24 cellular contexts compared by ENCODE assay signal in genomic region chr7:41007351-41007751, GRCh38.
DNase-seq lines count a peak whose midpoint lies in the region; ATAC-seq, FAIRE-seq and TF ChIP-seq lines count a peak whose summit lies in the region.
"Had no signal": no experiment of that assay in that cellular context is flagged by ENCODE, and none has a peak within 500 bp of the region (broad histone marks: within the 10 kb centered on the region; RNA-seq: fewer than 3 reads in every experiment).

No MANE protein-coding gene starts in this region.

- no peaks in the 10 kb centered on the region for H4K20me1 ChIP-seq in HepG2 (ENCODE audit: insufficient read depth, low read length)
- H4K20me1 ChIP-seq in mammary epithelial cell (ENCODE audit: insufficient read depth, low read length), result no peaks in the 10 kb centered on the region

- BruUV-seq in HepG2 (replicated peaks; lab: Mats Ljungman, UMichigan) (no TSS peak), mammary epithelial cell (replicated peaks; lab: Mats Ljungman, UMichigan) (no TSS peak)

- H2AFZ ChIP-seq in HepG2 (ENCODE audit: low read length) (no peak overlapping the region), mammary epithelial cell (ENCODE audit: low read depth, low read length) (no peak overlapping the region)

- dilution Hi-C loops in mammary epithelial cell (cut with HindIII; ENCODE audit: low sequenced_read_pairs), result loop anchor here (5.0 kb wide), 2 partner anchors 50 to 85 kb away; no protein-coding TSS in a partner anchor

- H3K4me1 ChIP-seq in right lobe of liver, result peaks cover 0 to 17% (median 5%) of the 10 kb centered on the region in 4 donors
- H3K4me1 ChIP-seq in HepG2 (ENCODE audit: insufficient read depth, low read length), result no peaks in the 10 kb centered on the region
- peaks cover 48% of the 10 kb centered on the region for H3K4me1 ChIP-seq in mammary epithelial cell (ENCODE audit: insufficient read depth, low read length)
- H3K4me1 ChIP-seq: thyroid gland had no signal

- H3K79me2 ChIP-seq in HepG2 (ENCODE audit: insufficient read depth, low read length) (no peaks in the 10 kb centered on the region), mammary epithelial cell (ENCODE audit: insufficient read depth, low read length) (no peaks in the 10 kb centered on the region)

- POLR2A ChIA-PET in HepG2 (lab: Yijun Ruan, JAX) (no interaction called here), RWPE1 (lab: Yijun Ruan, JAX; ENCODE audit: low non-redundant PET) (no interaction called here)

- FAIRE-seq in HepG2 (lab: Jason Lieb, UNC), result no peak
- FAIRE-seq: A204.1, kidney had no signal

- in situ Hi-C loops in HepG2 (cut with HindIII; ENCODE audit: extremely low pct_ligation_motif_present, low pct_unique_long_range_greater_than_20kb), result no loop called here
- in situ Hi-C loops in mammary epithelial cell (cut with MboI; ENCODE audit: low sequenced_read_pairs in 2 of 2), result no loop called here

- H3K27ac ChIP-seq in right lobe of liver (no peak overlapping the region), HepG2 (ENCODE audit: extremely low read length, insufficient read depth, low read length) (no peak overlapping the region), mammary epithelial cell (ENCODE audit: insufficient read depth, low read depth, low read length) (peak overlapping the region; percentile 91), RWPE1 (no peak overlapping the region)
- H3K27ac ChIP-seq: thyroid gland had no signal

- TF ChIP-seq RAD21 in HepG2 (CRISPR knock-in tag; IDR thresholded peaks at IDR 0.05), result no peak

- DNase-seq in right lobe of liver (no peak), HepG2 (ENCODE audit: low spot score) (no peak), mammary epithelial cell (no peak), kidney tubule cell (ENCODE audit: low spot score) (peak; percentile 37), RWPE1 (ENCODE audit: low spot score) (no peak)
- DNase-seq: activated CD8-positive, alpha-beta T cell treated with anti-CD3 and anti-CD28 coated beads for 36 hours; activated naive CD8-positive, alpha-beta T cell treated with anti-CD3 and anti-CD28 coated beads for 36 hours; C1 segment of cervical spinal cord; DMS 273 treated with DMSO at 0.1 percent for 48 hours; GOT3; hippocampal formation; kidney; midbrain; NCI-H1694 treated with DMSO at 0.1 percent for 48 hours; NCI-H2227 treated with DMSO at 0.1 percent for 48 hours; NK-92 treated with Interleukin-12 subunit alpha and Interleukin-12 subunit beta, amount 100 ng/mL, for 24 hours; Right ventricle myocardium superior; thyroid gland had no signal

- intact Hi-C loops in right lobe of liver (cut with DNase I), result no loop called here
- intact Hi-C loops in HepG2 (cut with micrococcal nuclease; ENCODE audit: unreplicated experiment), result no loop called here
- intact Hi-C loops in mammary epithelial cell (cut with micrococcal nuclease), result loop anchor here (2.0 to 10.0 kb wide), 4 partner anchors 89 to 683 kb away; no protein-coding TSS in a partner anchor

- H3K4me3 ChIP-seq in right lobe of liver (no peak overlapping the region), HepG2 (replicated peaks in 1 of 3; ENCODE audit: insufficient read depth in 1 of 3, low read depth in 2 of 3, low read length in 3 of 3) (no peak overlapping the region), mammary epithelial cell (replicated peaks in 1 of 3; ENCODE audit: insufficient read depth in 1 of 3, low read depth in 2 of 3, low read length in 3 of 3) (no peak overlapping the region)
- H3K4me3 ChIP-seq: thyroid gland had no signal

- H3K4me2 ChIP-seq in HepG2 (ENCODE audit: low read depth, low read length), result no peak overlapping the region
- no peak overlapping the region for H3K4me2 ChIP-seq in mammary epithelial cell (ENCODE audit: insufficient read depth, low read depth, low read length)

- no peaks in the 10 kb centered on the region for H3K36me3 ChIP-seq in right lobe of liver
- no peaks in the 10 kb centered on the region for H3K36me3 ChIP-seq in HepG2 (replicated peaks in 1 of 2; ENCODE audit: control insufficient read depth in 1 of 2, insufficient read depth in 2 of 2, low read length in 2 of 2)
- H3K36me3 ChIP-seq in mammary epithelial cell (ENCODE audit: insufficient read depth, low read length), result no peaks in the 10 kb centered on the region
- H3K36me3 ChIP-seq: thyroid gland had no signal

- no peaks in the 10 kb centered on the region for H3K27me3 ChIP-seq in right lobe of liver
- no peaks in the 10 kb centered on the region for H3K27me3 ChIP-seq in HepG2 (ENCODE audit: control insufficient read depth in 1 of 2, insufficient read depth in 2 of 2, low read length in 2 of 2)
- H3K27me3 ChIP-seq in mammary epithelial cell (ENCODE audit: insufficient read depth, low read length), result no peaks in the 10 kb centered on the region
- H3K27me3 ChIP-seq: thyroid gland had no signal

- H3K9ac ChIP-seq in HepG2 (ENCODE audit: insufficient read depth, low read depth, low read length) (no peak overlapping the region), mammary epithelial cell (ENCODE audit: insufficient read depth, low read length) (no peak overlapping the region)

- ATAC-seq in right lobe of liver (peak; percentile 46 to 74 (median 58)), HepG2 (no peak), GM21717 (IDR thresholded peaks at IDR 0.05; ENCODE audit: unreplicated experiment) (no peak), HG03095 (IDR thresholded peaks at IDR 0.05; ENCODE audit: unreplicated experiment) (no peak), HG03565 (IDR thresholded peaks at IDR 0.05; ENCODE audit: unreplicated experiment) (no peak)
- ATAC-seq: activated CD8-positive, alpha-beta T cell treated with anti-CD3 and anti-CD28 coated beads for 36 hours; stimulated activated effector memory CD8-positive, alpha-beta T cell treated with anti-CD3 and anti-CD28 coated beads, Interleukin-12 subunit alpha, Interleukin-12 subunit beta, amount 100 ng/mL, for 72 hours; WTC11 had no signal

- WGBS in right lobe of liver (ENCODE audit: insufficient coverage, low coverage, low lambda C conversion rate, missing lambda C conversion rate), result 19% methylated on average over 4 of the region's 4 CpGs
- 0% methylated on average over 4 of the region's 4 CpGs for WGBS in HepG2 (ENCODE audit: low lambda C conversion rate)
- 89% methylated on average over 4 of the region's 4 CpGs for WGBS in mammary epithelial cell (ENCODE audit: low coverage, missing lambda C conversion rate)

- no peaks in the 10 kb centered on the region for H3K9me3 ChIP-seq in right lobe of liver
- H3K9me3 ChIP-seq in HepG2 (ENCODE audit: low read length), result no peaks in the 10 kb centered on the region
- peaks cover 2% of the 10 kb centered on the region for H3K9me3 ChIP-seq in mammary epithelial cell (replicated peaks; ENCODE audit: insufficient read depth, low read length)
- H3K9me3 ChIP-seq: thyroid gland had no signal

- TF ChIP-seq EP300 in HepG2 (IDR thresholded peaks at IDR 0.05; ENCODE audit: low read depth in 2 of 2, low read length in 2 of 2), result no peak
- TF ChIP-seq EP300 in HepG2 (CRISPR knock-in tag; IDR thresholded peaks at IDR 0.05; ENCODE audit: borderline replicate concordance), result no peak

- no peak for TF ChIP-seq CTCF in right lobe of liver (IDR thresholded peaks at IDR 0.05)
- TF ChIP-seq CTCF in HepG2 (CRISPR knock-in tag; IDR thresholded peaks at IDR 0.05), result no peak
- TF ChIP-seq CTCF in mammary epithelial cell (conservative IDR thresholded peaks at IDR 0.05 in 1 of 2, IDR thresholded peaks at IDR 0.05 in 1 of 2; ENCODE audit: extremely low read depth in 1 of 2, insufficient read depth in 1 of 2, low read depth in 1 of 2, low read length in 2 of 2), result no peak
- TF ChIP-seq CTCF in RWPE1 (conservative IDR thresholded peaks at IDR 0.05; ENCODE audit: low read depth), result no peak

- CTCF ChIA-PET in HepG2 (lab: Yijun Ruan, JAX; ENCODE audit: low intra/inter-chr PET ratio, low total read pairs) (no interaction called here), mammary epithelial cell (lab: Charles Lee; ENCODE audit: low non-redundant PET) (no interaction called here), RWPE1 (lab: Yijun Ruan, JAX) (interaction anchor here (1.0 to 1.8 kb wide), 2 partner anchors 85 to 697 kb away, joined by 3 to 7 read pairs; no protein-coding TSS in a partner anchor)

- TF ChIP-seq POLR2A in right lobe of liver (IDR thresholded peaks at IDR 0.05), result no peak
- TF ChIP-seq POLR2A in HepG2 (IDR thresholded peaks at IDR 0.05; ENCODE audit: insufficient read depth in 1 of 2, low read depth in 2 of 2, low read length in 2 of 2), result no peak

TF ChIP-seq in HepG2, 621 proteins besides CTCF, POLR2A, EP300 and RAD21:
- TF ChIP-seq ZNF292 (CRISPR knock-in tag; IDR thresholded peaks at IDR 0.05; ENCODE audit: borderline replicate concordance, low read depth) (no peak), MED8 (CRISPR knock-in tag; IDR thresholded peaks at IDR 0.05; ENCODE audit: insufficient replicate concordance) (no peak), ZNF44 (CRISPR knock-in tag; IDR thresholded peaks at IDR 0.05) (no peak), PBX3 (CRISPR knock-in tag; IDR thresholded peaks at IDR 0.05; ENCODE audit: borderline replicate concordance) (no peak), ZNF775 (CRISPR knock-in tag; IDR thresholded peaks at IDR 0.05; ENCODE audit: borderline replicate concordance) (no peak), PPARG (CRISPR knock-in tag; conservative IDR thresholded peaks at IDR 0.05) (no peak), U2AF2 (IDR thresholded peaks at IDR 0.05; ENCODE audit: low read depth, low read length) (no peak)

Comparison
In these comparisons a context has a peak if more than half of its experiments do, and no peak if none do; other contexts are left out.
1. ATAC-seq: peak in right lobe of liver (4 of 4); none in HepG2 (single experiment), GM21717 (single experiment), HG03095 (single experiment) and HG03565 (single experiment).